In the genomic region with DNA sequence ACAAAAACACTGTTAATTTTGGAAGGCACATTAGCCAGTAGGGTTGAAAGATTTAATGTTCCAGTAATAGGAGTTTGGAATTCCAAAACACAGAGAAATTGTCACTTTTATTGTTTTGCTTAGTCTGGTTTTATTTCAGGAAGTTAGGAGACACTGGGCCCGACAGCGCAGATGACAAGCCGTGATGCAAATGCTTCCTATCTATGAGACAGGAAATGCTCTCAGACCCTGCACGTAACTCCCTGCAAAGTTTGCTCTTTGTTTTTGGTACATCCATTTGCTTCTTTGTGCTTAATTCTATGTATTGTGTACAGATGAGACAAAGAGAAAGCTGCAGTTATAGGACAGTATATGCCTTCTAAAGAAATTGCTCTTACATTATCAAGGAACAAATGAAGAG, we compare ENCODE assay signal across 8 cellular contexts.
DNase-seq lines count a peak whose midpoint lies in the region; ATAC-seq and TF ChIP-seq lines count a peak whose summit lies in the region.

No MANE protein-coding gene starts in this region.

- POLR2A ChIA-PET in naive thymus-derived CD4-positive, alpha-beta T cell (lab: Charles Lee) = interaction anchor here (0.6 kb wide), 1 partner anchor 13 kb away, joined by 6 read pairs; no protein-coding TSS in a partner anchor

- no peaks in the 10 kb centered on the region for H3K9me3 Mint-ChIP-seq in naive thymus-derived CD4-positive, alpha-beta T cell

- H3F3A ChIP-seq in Loucy (ENCODE audit: low read depth) = no peaks in the 10 kb centered on the region

- peak overlapping the region; percentile 46 for H3K27ac ChIP-seq in naive thymus-derived CD4-positive, alpha-beta T cell (ENCODE audit: low read depth, low read length)

- intact Hi-C loops in naive thymus-derived CD4-positive, alpha-beta T cell (cut with micrococcal nuclease) = loop anchor here (1.0 to 10.0 kb wide), 6 partner anchors 10 to 345 kb away; no protein-coding TSS in a partner anchor

- H3K27me3 ChIP-seq in Loucy (ENCODE audit: insufficient read depth, low read length, poor library complexity, severe bottlenecking) (no peaks in the 10 kb centered on the region), BE2C (no peaks in the 10 kb centered on the region)
- H3K27me3 ChIP-seq in naive thymus-derived CD4-positive, alpha-beta T cell (ENCODE audit: control insufficient read depth in 2 of 2, insufficient read depth in 2 of 2, low read length in 2 of 2) = no peaks in the 10 kb centered on the region

- ATAC-seq in GM18519 (IDR thresholded peaks at IDR 0.05; ENCODE audit: low FRiP score, unreplicated experiment) = peak; percentile 68
- ATAC-seq in naive thymus-derived CD4-positive, alpha-beta T cell = peak; percentile 87
- ATAC-seq in omental fat pad (ENCODE audit: low FRiP score) = no peak

- peaks cover 0 to 3% (median 0%) of the 10 kb centered on the region in 5 donors for H3K36me3 Mint-ChIP-seq in naive thymus-derived CD4-positive, alpha-beta T cell

- H4K20me1 ChIP-seq in Loucy (ENCODE audit: insufficient read depth, low read length, poor library complexity, severe bottlenecking) = no peaks in the 10 kb centered on the region

- no peak for TF ChIP-seq CTCF in Loucy (conservative IDR thresholded peaks at IDR 0.05; ENCODE audit: low read length)
- TF ChIP-seq CTCF in omental fat pad (IDR thresholded peaks at IDR 0.05) = no peak
- no peak for TF ChIP-seq CTCF in BE2C (IDR thresholded peaks at IDR 0.05; ENCODE audit: low read depth, low read length)

- H3K9me2 ChIP-seq in Loucy (replicated peaks; ENCODE audit: low read depth, low read length) = no peaks in the 10 kb centered on the region

- H3K27me3 Mint-ChIP-seq in naive thymus-derived CD4-positive, alpha-beta T cell = no peaks in the 10 kb centered on the region

- H3K4me3 Mint-ChIP-seq in naive thymus-derived CD4-positive, alpha-beta T cell = peak overlapping the region; percentile 45 to 81 (median 70)

- no peak overlapping the region for H3K4me3 ChIP-seq in Loucy (ENCODE audit: low read length, poor library complexity, severe bottlenecking)
- peak overlapping the region; percentile 0 for H3K4me3 ChIP-seq in naive thymus-derived CD4-positive, alpha-beta T cell (ENCODE audit: low read length)
- H3K4me3 ChIP-seq in BE2C (ENCODE audit: low read depth, low read length) = no peak overlapping the region

- peak overlapping the region; percentile 14 for H3K4me2 ChIP-seq in Loucy (ENCODE audit: low read depth, low read length, poor library complexity, severe bottlenecking)

- peak; percentile 10 for DNase-seq in activated effector memory CD4-positive, alpha-beta T cell treated with Interleukin-2 at 50 U/mL for 16 hours
- peak in 7 of 9 donors; percentile 55 to 75 (median 69) for DNase-seq in naive thymus-derived CD4-positive, alpha-beta T cell
- DNase-seq in NCI-H2196 (lab: John Stamatoyannopoulos, UW; ENCODE audit: unreplicated experiment) (no peak), omental fat pad (ENCODE audit: low spot score) (no peak), iPS-NIHi7 (ENCODE audit: extremely low spot score) (no peak), BE2C (no peak)

- CTCF ChIA-PET in naive thymus-derived CD4-positive, alpha-beta T cell (lab: Charles Lee) = interaction anchor here (0.6 kb wide), 1 partner anchor 1869 kb away, joined by 3 read pairs; no protein-coding TSS in a partner anchor

- peak overlapping the region; percentile 79 to 97 (median 87) for H3K27ac Mint-ChIP-seq in naive thymus-derived CD4-positive, alpha-beta T cell

- H3K9ac ChIP-seq in Loucy (ENCODE audit: low read depth, low read length, poor library complexity, severe bottlenecking) = no peak overlapping the region

- no peaks in the 10 kb centered on the region for H3K9me3 ChIP-seq in Loucy (ENCODE audit: insufficient read depth, low read depth, low read length)
- no peaks in the 10 kb centered on the region for H3K9me3 ChIP-seq in naive thymus-derived CD4-positive, alpha-beta T cell (ENCODE audit: control insufficient read depth in 2 of 3, low read length in 3 of 3)
- no peaks in the 10 kb centered on the region for H3K9me3 ChIP-seq in BE2C

- H3K79me2 ChIP-seq in Loucy (ENCODE audit: insufficient read depth, low read length) = no peaks in the 10 kb centered on the region

- peaks cover 15% of the 10 kb centered on the region for H3K4me1 ChIP-seq in Loucy (ENCODE audit: insufficient read depth, low read length, poor library complexity, severe bottlenecking)
- peaks cover 0 to 36% of the 10 kb centered on the region in 2 donors for H3K4me1 ChIP-seq in naive thymus-derived CD4-positive, alpha-beta T cell (ENCODE audit: control insufficient read depth in 2 of 2, insufficient read depth in 2 of 2, low read length in 2 of 2)
- peaks cover 23% of the 10 kb centered on the region for H3K4me1 ChIP-seq in BE2C

- peaks cover 20 to 67% (median 49%) of the 10 kb centered on the region in 7 donors for H3K4me1 Mint-ChIP-seq in naive thymus-derived CD4-positive, alpha-beta T cell

- H3K36me3 ChIP-seq in Loucy (ENCODE audit: insufficient read depth, low read length) (no peaks in the 10 kb centered on the region), BE2C (no peaks in the 10 kb centered on the region)
- no peaks in the 10 kb centered on the region for H3K36me3 ChIP-seq in naive thymus-derived CD4-positive, alpha-beta T cell (ENCODE audit: control insufficient read depth in 2 of 3, insufficient read depth in 3 of 3, low read length in 3 of 3)

- H2AFZ ChIP-seq in Loucy (ENCODE audit: low read length) = peak overlapping the region; percentile 84

Comparison
In these comparisons a context has a peak if more than half of its experiments do, and no peak if none do; other contexts are left out.
1. DNase-seq: peak in activated effector memory CD4-positive, alpha-beta T cell treated with Interleukin-2 at 50 U/mL for 16 hours (single experiment) and naive thymus-derived CD4-positive, alpha-beta T cell (7 of 9); none in NCI-H2196 (single experiment), omental fat pad (single experiment), iPS-NIHi7 (single experiment) and BE2C (single experiment).